8 cellular contexts compared by ENCODE assay signal in genomic region chr2:36618381-36618780, GRCh38. TPM values are rescaled to one million over a fixed set of nuclear protein-coding genes. Genes with fewer than 3 reads are reported as not detected.
DNase-seq lines count a peak whose midpoint lies in the region; ATAC-seq and TF ChIP-seq lines count a peak whose summit lies in the region.

No MANE protein-coding gene starts in this region.

- in situ Hi-C loops in Panc1 (cut with HindIII; ENCODE audit: low pct_unique_long_range_greater_than_20kb, low sequenced_read_pairs) = no loop called here

- H3K4me3 ChIP-seq in heart left ventricle = no peak overlapping the region
- H3K4me3 ChIP-seq in HL-60 (replicated peaks; ENCODE audit: insufficient read depth, low read length) = no peak overlapping the region
- no peak overlapping the region for H3K4me3 ChIP-seq in Panc1 (ENCODE audit: low read depth in 2 of 2, low read length in 2 of 2)
- no peak overlapping the region for H3K4me3 ChIP-seq in epithelial cell of esophagus (ENCODE audit: low read length)
- no peak overlapping the region for H3K4me3 ChIP-seq in neuron (ENCODE audit: low read length)

- TF ChIP-seq POLR2A in heart left ventricle (IDR thresholded peaks at IDR 0.05) = no peak

- no TSS peak for BruUV-seq in Panc1 (replicated peaks; lab: Mats Ljungman, UMichigan)

- no peaks in the 10 kb centered on the region for H3K36me3 ChIP-seq in heart left ventricle
- H3K36me3 ChIP-seq in Panc1 (ENCODE audit: control insufficient read depth, insufficient read depth, low read length) = no peaks in the 10 kb centered on the region
- no peaks in the 10 kb centered on the region for H3K36me3 ChIP-seq in neuron (ENCODE audit: insufficient read depth, low read length)

- TF ChIP-seq CTCF in heart left ventricle (IDR thresholded peaks at IDR 0.05) (no peak), HL-60 (IDR thresholded peaks at IDR 0.05; ENCODE audit: insufficient read depth, low read length) (no peak), Panc1 (IDR thresholded peaks at IDR 0.05) (no peak), epithelial cell of esophagus (IDR thresholded peaks at IDR 0.05; ENCODE audit: insufficient read depth, low read depth, low read length, missing control alignments) (no peak)

- H3K4me1 ChIP-seq in heart left ventricle = no peaks in the 10 kb centered on the region
- no peaks in the 10 kb centered on the region for H3K4me1 ChIP-seq in Panc1 (ENCODE audit: control insufficient read depth, insufficient read depth, low read length)
- H3K4me1 ChIP-seq in neuron (ENCODE audit: insufficient read depth, low read length) = peaks cover 15% of the 10 kb centered on the region

- intact Hi-C loops in heart left ventricle (cut with DNase I) = no loop called here
- intact Hi-C loops in cardiac septum (cut with DNase I) = no loop called here
- intact Hi-C loops in Panc1 (cut with micrococcal nuclease; ENCODE audit: unreplicated experiment) = no loop called here

- DNase-seq in heart left ventricle = no peak
- no peak for DNase-seq in cardiac septum (ENCODE audit: low spot score)
- DNase-seq in HL-60 (ENCODE audit: low read depth in 1 of 2, low spot score in 1 of 2) = peak; percentile 18 to 64
- DNase-seq in Panc1 (ENCODE audit: low read depth, low spot score) = peak; percentile 35
- peak; percentile 86 for DNase-seq in epithelial cell of esophagus (ENCODE audit: low read depth)
- DNase-seq in T-helper 9 cell = no peak

- no peak overlapping the region for H3K27ac ChIP-seq in heart left ventricle
- H3K27ac ChIP-seq in HL-60 (replicated peaks) = no peak overlapping the region
- no peak overlapping the region for H3K27ac ChIP-seq in Panc1 (ENCODE audit: low read length)

- 33 to 44% (median 37%) methylated on average over 1 of the region's 1 CpG for WGBS in heart left ventricle, 4 donors

- H2AFZ ChIP-seq in neuron (ENCODE audit: low read depth, low read length) = peak overlapping the region; percentile 91

- H3K27me3 ChIP-seq in heart left ventricle (peaks cover 0 to 3% (median 0%) of the 10 kb centered on the region in 9 donors), HL-60 (ENCODE audit: insufficient read depth, poor library complexity, severe bottlenecking) (no peaks in the 10 kb centered on the region), Panc1 (ENCODE audit: control insufficient read depth, insufficient read depth, low read length) (no peaks in the 10 kb centered on the region), neuron (ENCODE audit: insufficient read depth, low read length) (no peaks in the 10 kb centered on the region)

- no peaks in the 10 kb centered on the region for H3K9me3 ChIP-seq in heart left ventricle
- no peaks in the 10 kb centered on the region for H3K9me3 ChIP-seq in Panc1 (ENCODE audit: control insufficient read depth, insufficient read depth, low read depth, low read length)
- no peaks in the 10 kb centered on the region for H3K9me3 ChIP-seq in neuron (ENCODE audit: low read length)

- ATAC-seq in heart left ventricle = peak in 3 of 4 donors; percentile 50 to 74 (median 63)
- ATAC-seq in GM21619 (IDR thresholded peaks at IDR 0.05; ENCODE audit: unreplicated experiment) = peak; percentile 99
- ATAC-seq in Panc1 = peak; percentile 94

- CTCF ChIA-PET in Panc1 (lab: Charles Lee) = no interaction called here

- POLR2A ChIA-PET in Panc1 (lab: Charles Lee) = interaction anchor here (0.6 kb wide), 1 partner anchor 230 kb away, joined by 3 read pairs; no protein-coding TSS in a partner anchor

RNA-seq across cellular contexts. Expression of gene FEZ2, which starts 20.4 kb away (rescaled TPM):
- total RNA-seq in heart left ventricle (10 to 100 TPM; 39.4 to 55.4 (median 50.2) TPM), cardiac septum (50.5 TPM), Panc1 (2021; ENCODE audit: unreplicated experiment) (51.1 TPM)
- polyA plus RNA-seq in heart left ventricle = 10 to 100 TPM; 26.5 to 29.8 TPM
- polyA plus RNA-seq in Panc1 (2012; ENCODE audit: insufficient read length) = 37.1 TPM

Comparison
In these comparisons a context has a peak if more than half of its experiments do, and no peak if none do; other contexts are left out.
1. DNase-seq: peak in HL-60 (2 of 2), Panc1 (single experiment) and epithelial cell of esophagus (single experiment); none in heart left ventricle (0 of 5), cardiac septum (single experiment) and T-helper 9 cell (single experiment).
2. Peak in every context shown above with its lines, with median percentiles within 50 percentile points of each other: ATAC-seq.